11 cellular contexts compared by ENCODE assay signal in the genomic region with DNA sequence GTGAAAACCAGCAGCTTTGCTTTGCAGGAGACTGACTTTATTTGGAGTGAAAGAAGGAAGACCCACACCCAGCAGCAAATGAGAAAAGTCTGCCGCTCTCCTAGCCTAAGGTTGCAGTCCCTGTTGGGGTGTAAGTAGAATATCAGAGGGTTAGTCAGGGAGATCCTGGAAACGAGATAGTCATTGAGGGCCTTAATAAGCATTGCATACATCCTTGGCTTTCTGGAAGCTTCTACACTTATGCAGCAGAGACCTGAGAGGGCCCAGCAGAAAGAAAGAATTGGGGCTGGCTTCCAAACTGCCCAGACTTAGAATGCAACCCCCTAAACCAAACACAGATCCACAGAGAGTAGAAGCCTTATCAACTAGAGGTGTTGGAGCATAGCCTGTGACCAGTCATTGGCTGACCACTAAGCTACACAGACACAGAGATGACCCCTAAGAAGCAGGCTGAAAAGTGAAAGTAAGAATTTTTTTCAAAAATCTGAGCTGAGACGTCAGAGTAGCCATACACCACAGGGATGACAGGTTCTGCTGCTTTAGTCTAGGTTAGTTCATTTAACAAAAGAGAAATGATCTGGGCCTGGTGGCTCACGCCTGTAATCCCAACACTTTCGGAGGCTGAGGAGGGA.
A peak's percentile ranks its signal among the peaks of the same experiment; 100 is the strongest.
DNase-seq lines count a peak whose midpoint lies in the region; ATAC-seq, FAIRE-seq and TF ChIP-seq lines count a peak whose summit lies in the region.
"Had no signal": no experiment of that assay in that cellular context is flagged by ENCODE, and none has a peak within 500 bp of the region (broad histone marks: within the 10 kb centered on the region; RNA-seq: fewer than 3 reads in every experiment).

No MANE protein-coding gene starts in this region.

- TF ChIP-seq CTCF in SK-N-SH (IDR thresholded peaks at IDR 0.05) (no peak), GM10248 (IDR thresholded peaks at IDR 0.05; ENCODE audit: control extremely low read depth, extremely low read depth, low read depth, missing control alignments) (no peak)

- peak overlapping the region; percentile 74 for H2AFZ ChIP-seq in SK-N-SH (ENCODE audit: low read depth)

- H3K23ac ChIP-seq in mesendoderm (ENCODE audit: low read length), result no peak overlapping the region

- H3K36me3 ChIP-seq in SK-N-SH (replicated peaks in 1 of 2; ENCODE audit: control insufficient read depth in 1 of 2, insufficient read depth in 2 of 2, low read length in 1 of 2), result no peaks in the 10 kb centered on the region
- H3K36me3 ChIP-seq in subcutaneous abdominal adipose tissue (ENCODE audit: control insufficient read depth in 5 of 5, insufficient read depth in 5 of 5, low read length in 5 of 5), result peaks cover 0 to 3% (median 0%) of the 10 kb centered on the region in 5 donors
- H3K36me3 ChIP-seq in mesendoderm (ENCODE audit: control insufficient read depth, insufficient read depth, low read length), result no peaks in the 10 kb centered on the region

- H3K18ac ChIP-seq in mesendoderm (ENCODE audit: low read length), result no peak overlapping the region

- H2BK5ac ChIP-seq in mesendoderm (ENCODE audit: low read length), result no peak overlapping the region

- CTCF ChIA-PET in SK-N-SH (lab: Yijun Ruan, JAX) (interaction anchor here (1.4 to 1.5 kb wide), 2 partner anchors 8 to 934 kb away, joined by 3 to 6 read pairs; no protein-coding TSS in a partner anchor), GM10248 (lab: Yijun Ruan, JAX) (interaction anchor here (1.5 to 1.9 kb wide), 2 partner anchors 28 to 295 kb away, joined by 3 to 5 read pairs; no protein-coding TSS in a partner anchor)

- no peak overlapping the region for H3K56ac ChIP-seq in mesendoderm (ENCODE audit: low read length)

- peaks cover 14 to 19% of the 10 kb centered on the region in 2 experiments; a peak in 3 of 4 replicates for H3K4me1 ChIP-seq in SK-N-SH (ENCODE audit: control insufficient read depth in 1 of 2, insufficient read depth in 2 of 2, low read depth in 1 of 2, low read length in 1 of 2)
- H3K4me1 ChIP-seq in subcutaneous abdominal adipose tissue (ENCODE audit: control insufficient read depth in 5 of 5, insufficient read depth in 5 of 5, low read length in 5 of 5), result peaks cover 0 to 13% (median 9%) of the 10 kb centered on the region in 5 donors
- H3K4me1 ChIP-seq in mesendoderm (ENCODE audit: control insufficient read depth, low read depth, low read length), result no peaks in the 10 kb centered on the region

- DNase-seq in SK-N-SH (peak; percentile 18), left cardiac atrium (no peak), dedifferentiated amniotic fluid mesenchymal stem cell (ENCODE audit: extremely low spot score) (no peak), GM10248 (ENCODE audit: extremely low spot score) (no peak), mesendoderm (no peak), frontal cortex (ENCODE audit: low spot score in 2 of 2) (no peak)
- DNase-seq: naive thymus-derived CD4-positive, alpha-beta T cell; NCI-H2107; stimulated activated CD4-positive, alpha-beta T cell treated with anti-CD3 and anti-CD28 coated beads, Interleukin-12 subunit alpha, Interleukin-12 subunit beta, amount 100 ng/mL, for 4 hours had no signal

- H3K79me2 ChIP-seq in SK-N-SH (ENCODE audit: insufficient read depth) (no peaks in the 10 kb centered on the region), mesendoderm (ENCODE audit: control insufficient read depth, insufficient read depth, low read length) (no peaks in the 10 kb centered on the region)

- no peak overlapping the region for H2AK5ac ChIP-seq in mesendoderm (ENCODE audit: low read length)

- intact Hi-C loops in left cardiac atrium (cut with DNase I), result no loop called here

- FAIRE-seq in frontal cortex (lab: Jason Lieb, UNC), result no peak

- H4K8ac ChIP-seq in mesendoderm (ENCODE audit: low read depth, low read length), result no peak overlapping the region

- H3K27ac ChIP-seq in SK-N-SH (ENCODE audit: low read depth in 2 of 2, low read length in 1 of 2) (peak overlapping the region; percentile 66; a peak in 3 of 4 replicates), subcutaneous abdominal adipose tissue (ENCODE audit: low read depth, low read length) (peak overlapping the region; percentile 34), mesendoderm (ENCODE audit: low read depth, low read length) (no peak overlapping the region)

- H3K9ac ChIP-seq in SK-N-SH, result peak overlapping the region; percentile 16
- H3K9ac ChIP-seq in subcutaneous abdominal adipose tissue (ENCODE audit: low read length in 5 of 5), result peak overlapping the region in 2 of 5 donors; percentile 1 to 64
- no peak overlapping the region for H3K9ac ChIP-seq in mesendoderm (ENCODE audit: low read length)

- POLR2A ChIA-PET in SK-N-SH (lab: Yijun Ruan, JAX) (no interaction called here), GM10248 (lab: Yijun Ruan, JAX) (no interaction called here)

- no peaks in the 10 kb centered on the region for H3K9me2 ChIP-seq in SK-N-SH

- 46% methylated on average over 5 of the region's 5 CpGs for WGBS in SK-N-SH (ENCODE audit: low lambda C conversion rate)
- WGBS in mesendoderm (ENCODE audit: extremely low coverage, insufficient coverage, low lambda C conversion rate), result no CpG with 5 or more reads among the region's 5 CpGs

- H3K4me3 ChIP-seq in SK-N-SH (ENCODE audit: low read depth in 2 of 2, low read length in 1 of 2) (no peak overlapping the region), subcutaneous abdominal adipose tissue (ENCODE audit: low read depth in 1 of 5, low read length in 5 of 5) (peak overlapping the region in 3 of 5 donors; percentile 18 to 53 (median 32)), mesendoderm (ENCODE audit: low read length) (no peak overlapping the region)

- H4K5ac ChIP-seq in mesendoderm (ENCODE audit: low read length), result no peak overlapping the region

- peaks cover 20% of the 10 kb centered on the region for H3F3A ChIP-seq in SK-N-SH (replicated peaks; ENCODE audit: insufficient read depth)

- H2BK120ac ChIP-seq in mesendoderm (ENCODE audit: low read depth, low read length), result no peak overlapping the region

- no peak overlapping the region for H2BK15ac ChIP-seq in mesendoderm (replicated peaks; ENCODE audit: low read depth)

- H3K27me3 ChIP-seq in SK-N-SH (ENCODE audit: insufficient read depth) (no peaks in the 10 kb centered on the region), subcutaneous abdominal adipose tissue (ENCODE audit: control insufficient read depth in 5 of 5, insufficient read depth in 4 of 5, low read length in 5 of 5) (no peaks in the 10 kb centered on the region), mesendoderm (ENCODE audit: insufficient read depth, low read length, poor library complexity) (no peaks in the 10 kb centered on the region)

- TF ChIP-seq RAD21 in SK-N-SH (IDR thresholded peaks at IDR 0.05; ENCODE audit: low read length), result no peak

- ATAC-seq in GM18867 (IDR thresholded peaks at IDR 0.05; ENCODE audit: unreplicated experiment), result peak; percentile 74
- peak; percentile 47 to 54 for ATAC-seq in left cardiac atrium
- ATAC-seq: naive thymus-derived CD4-positive, alpha-beta T cell had no signal

- H3K4me2 ChIP-seq in SK-N-SH (peak overlapping the region; percentile 61), mesendoderm (ENCODE audit: low read length) (no peak overlapping the region)

- H3K4ac ChIP-seq in mesendoderm (ENCODE audit: low read depth, low read length), result no peak overlapping the region

- H3K79me1 ChIP-seq in mesendoderm (ENCODE audit: low read length), result no peaks in the 10 kb centered on the region

- no peaks in the 10 kb centered on the region for H4K20me1 ChIP-seq in SK-N-SH (ENCODE audit: insufficient read depth)

- H3K9me3 ChIP-seq in SK-N-SH, result no peaks in the 10 kb centered on the region
- H3K9me3 ChIP-seq in subcutaneous abdominal adipose tissue (ENCODE audit: control insufficient read depth in 5 of 5, low read length in 5 of 5), result no peaks in the 10 kb centered on the region

- no peak for TF ChIP-seq EP300 in SK-N-SH (IDR thresholded peaks at IDR 0.05; ENCODE audit: borderline replicate concordance in 1 of 2, low read depth in 1 of 2, low read length in 1 of 2)

TF ChIP-seq in SK-N-SH, 30 proteins besides CTCF, POLR2A, EP300 and RAD21 (continues in another document):
- TF ChIP-seq TEAD4 (IDR thresholded peaks at IDR 0.05; ENCODE audit: borderline replicate concordance, insufficient read depth) (no peak), RCOR1 (IDR thresholded peaks at IDR 0.05; ENCODE audit: low read length) (no peak), TAF1 (IDR thresholded peaks at IDR 0.05; ENCODE audit: borderline replicate concordance, low read depth, low read length) (no peak), GABPA (IDR thresholded peaks at IDR 0.05; ENCODE audit: low read depth) (no peak), FOXM1 (IDR thresholded peaks at IDR 0.05; ENCODE audit: low read depth) (no peak), TCF12 (IDR thresholded peaks at IDR 0.05) (no peak), GATA2 (CRISPR knock-in tag; IDR thresholded peaks at IDR 0.05) (no peak), SIN3A (IDR thresholded peaks at IDR 0.05; ENCODE audit: borderline replicate concordance, low read depth, low read length) (no peak)
- TF ChIP-seq, protein P1, sequence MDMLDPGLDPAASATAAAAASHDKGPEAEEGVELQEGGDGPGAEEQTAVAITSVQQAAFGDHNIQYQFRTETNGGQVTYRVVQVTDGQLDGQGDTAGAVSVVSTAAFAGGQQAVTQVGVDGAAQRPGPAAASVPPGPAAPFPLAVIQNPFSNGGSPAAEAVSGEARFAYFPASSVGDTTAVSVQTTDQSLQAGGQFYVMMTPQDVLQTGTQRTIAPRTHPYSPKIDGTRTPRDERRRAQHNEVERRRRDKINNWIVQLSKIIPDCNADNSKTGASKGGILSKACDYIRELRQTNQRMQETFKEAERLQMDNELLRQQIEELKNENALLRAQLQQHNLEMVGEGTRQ (IDR thresholded peaks at IDR 0.05; ENCODE audit: borderline replicate concordance, low read depth, low read length), result no peak
- TF ChIP-seq, protein P2, sequence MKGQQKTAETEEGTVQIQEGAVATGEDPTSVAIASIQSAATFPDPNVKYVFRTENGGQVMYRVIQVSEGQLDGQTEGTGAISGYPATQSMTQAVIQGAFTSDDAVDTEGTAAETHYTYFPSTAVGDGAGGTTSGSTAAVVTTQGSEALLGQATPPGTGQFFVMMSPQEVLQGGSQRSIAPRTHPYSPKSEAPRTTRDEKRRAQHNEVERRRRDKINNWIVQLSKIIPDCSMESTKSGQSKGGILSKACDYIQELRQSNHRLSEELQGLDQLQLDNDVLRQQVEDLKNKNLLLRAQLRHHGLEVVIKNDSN (IDR thresholded peaks at IDR 0.05; ENCODE audit: borderline replicate concordance, low read depth), result no peak

Comparison
In these comparisons a context has a peak if more than half of its experiments do, and no peak if none do; other contexts are left out.
1. H3K4me3 ChIP-seq: peak in subcutaneous abdominal adipose tissue (3 of 5); none in SK-N-SH (0 of 2) and mesendoderm (single experiment).